ENCODE assay signal across 28 cellular contexts in the genomic region with DNA sequence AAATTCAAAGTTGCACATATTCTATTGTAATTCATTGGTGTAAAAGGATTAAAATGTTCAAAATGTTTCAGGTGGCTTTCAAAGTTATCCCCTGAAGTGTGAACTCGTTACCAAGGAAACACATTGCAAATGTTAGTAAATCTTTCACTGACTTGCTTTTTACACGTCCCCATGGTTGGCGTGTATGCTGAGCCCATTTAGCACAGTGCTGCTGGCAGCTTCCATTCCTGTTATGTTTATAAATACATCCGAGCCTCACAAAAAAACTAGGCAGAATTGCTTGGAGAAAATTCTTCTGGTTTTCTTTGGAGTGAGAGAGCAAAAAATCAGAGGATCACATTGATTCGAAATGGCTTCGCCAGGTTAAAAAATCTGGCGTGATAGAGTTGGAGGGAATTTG.
"Had no signal": no experiment of that assay in that cellular context is flagged by ENCODE, and none has a peak within 500 bp of the region (broad histone marks: within the 10 kb centered on the region; RNA-seq: fewer than 3 reads in every experiment).

No MANE protein-coding gene starts in this region.

- H3K27ac ChIP-seq: dorsolateral prefrontal cortex, heart right ventricle, lower lobe of right lung, neural progenitor cell, prostate gland, sigmoid colon, testis, tibial artery had no signal

- H3K4me3 Mint-ChIP-seq: mesothelial cell of epicardium; naive thymus-derived CD4-positive, alpha-beta T cell; nephron; neural progenitor cell; stimulated activated effector memory CD8-positive, alpha-beta T cell treated with anti-CD3 and anti-CD28 coated beads, Interleukin-12 subunit alpha, Interleukin-12 subunit beta, amount 100 ng/mL, for 72 hours; type B pancreatic cell had no signal

- H3K4me3 ChIP-seq: dorsolateral prefrontal cortex, heart right ventricle, lower lobe of right lung, neural progenitor cell, prostate gland, sigmoid colon, stomach, testis, tibial artery had no signal

- H3K4me1 Mint-ChIP-seq: mesothelial cell of epicardium; naive thymus-derived CD4-positive, alpha-beta T cell; nephron; neural progenitor cell; stimulated activated effector memory CD8-positive, alpha-beta T cell treated with anti-CD3 and anti-CD28 coated beads, Interleukin-12 subunit alpha, Interleukin-12 subunit beta, amount 100 ng/mL, for 72 hours had no signal

- H3K4me2 ChIP-seq: neural progenitor cell had no signal

- FAIRE-seq: colon had no signal

- H3K36me3 Mint-ChIP-seq: mesothelial cell of epicardium; naive thymus-derived CD4-positive, alpha-beta T cell; neural progenitor cell; stimulated activated effector memory CD8-positive, alpha-beta T cell treated with anti-CD3 and anti-CD28 coated beads, Interleukin-12 subunit alpha, Interleukin-12 subunit beta, amount 100 ng/mL, for 72 hours; type B pancreatic cell had no signal

- H3K4me1 ChIP-seq: heart right ventricle, neural progenitor cell, prostate gland, testis, tibial artery had no signal

- H3K9me3 ChIP-seq: heart right ventricle, lower lobe of right lung, prostate gland, sigmoid colon, stomach, testis, tibial artery had no signal

- H3K27me3 ChIP-seq: dorsolateral prefrontal cortex, heart right ventricle, neural progenitor cell, sigmoid colon, stomach, testis, tibial artery had no signal

- H3K27ac Mint-ChIP-seq: mesothelial cell of epicardium; naive thymus-derived CD4-positive, alpha-beta T cell; nephron; neural progenitor cell; stimulated activated effector memory CD8-positive, alpha-beta T cell treated with anti-CD3 and anti-CD28 coated beads, Interleukin-12 subunit alpha, Interleukin-12 subunit beta, amount 100 ng/mL, for 72 hours; type B pancreatic cell had no signal

- H2AFZ ChIP-seq: neural progenitor cell had no signal

- H3K9ac ChIP-seq: neural progenitor cell had no signal

- H3K9me3 Mint-ChIP-seq: mesothelial cell of epicardium; naive thymus-derived CD4-positive, alpha-beta T cell; nephron; neural progenitor cell; stimulated activated effector memory CD8-positive, alpha-beta T cell treated with anti-CD3 and anti-CD28 coated beads, Interleukin-12 subunit alpha, Interleukin-12 subunit beta, amount 100 ng/mL, for 72 hours; type B pancreatic cell had no signal

- H3K36me3 ChIP-seq: heart right ventricle, lower lobe of right lung, neural progenitor cell, prostate gland, sigmoid colon, stomach, tibial artery had no signal

- DNase-seq: cerebellar nuclear complex; effector CD4-positive, alpha-beta T cell; foreskin melanocyte; glutamatergic neuron; heart right ventricle; hippocampal formation; islet precursor cell; kidney glomerular epithelial cell; left colon; left ventricle myocardium superior; lower lobe of right lung; naive thymus-derived CD4-positive, alpha-beta T cell; right cardiac atrium; sigmoid colon; stimulated activated CD4-positive, alpha-beta T cell treated with anti-CD3 and anti-CD28 coated beads, Interleukin-2, amount 100 ng/mL, for 24 hours; stimulated activated CD4-positive, alpha-beta T cell treated with anti-CD3 and anti-CD28 coated beads, Interleukin-4, amount 100 ng/mL, for 24 hours; stimulated activated naive CD4-positive, alpha-beta T cell treated with Interleukin-2 at 50 U/mL for 16 hours; stomach; testis; tibial artery had no signal

- ATAC-seq: heart right ventricle; left colon; left ventricle myocardium superior; lower lobe of right lung; naive thymus-derived CD4-positive, alpha-beta T cell; right cardiac atrium; stimulated activated effector memory CD8-positive, alpha-beta T cell treated with anti-CD3 and anti-CD28 coated beads, Interleukin-12 subunit alpha, Interleukin-12 subunit beta, amount 100 ng/mL, for 72 hours had no signal

- H3K27me3 Mint-ChIP-seq: type B pancreatic cell had no signal
